In the genomic region with DNA sequence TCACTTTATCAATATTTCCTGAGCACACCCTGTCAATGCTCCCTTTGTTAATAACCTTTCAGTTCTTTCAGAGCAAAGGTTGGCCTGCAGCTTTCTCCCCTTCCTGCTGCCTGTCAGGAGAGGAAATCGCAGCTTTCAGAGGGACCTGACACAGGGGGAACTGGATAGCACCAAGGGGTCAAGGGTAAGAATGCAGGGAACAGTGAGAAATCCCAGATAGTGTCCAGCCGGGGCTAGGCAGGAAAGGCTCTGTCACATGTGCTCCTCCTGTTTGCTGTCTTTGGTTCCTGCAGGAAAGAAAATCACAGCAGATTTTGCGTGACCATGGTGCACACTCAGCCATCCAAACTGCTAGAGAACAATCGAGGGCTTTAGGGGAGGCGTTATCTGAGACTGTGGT, we compare ENCODE assay signal across 19 cellular contexts.
DNase-seq lines count a peak whose midpoint lies in the region; ATAC-seq and TF ChIP-seq lines count a peak whose summit lies in the region.
"Had no signal": no experiment of that assay in that cellular context is flagged by ENCODE, and none has a peak within 500 bp of the region (broad histone marks: within the 10 kb centered on the region; RNA-seq: fewer than 3 reads in every experiment).

No MANE protein-coding gene starts in this region.

- H3K36me3 ChIP-seq in endodermal cell (ENCODE audit: control insufficient read depth, insufficient read depth, low read length), result no peaks in the 10 kb centered on the region
- no peaks in the 10 kb centered on the region for H3K36me3 ChIP-seq in right lobe of liver
- H3K36me3 ChIP-seq in stomach smooth muscle (ENCODE audit: control insufficient read depth in 2 of 2, insufficient read depth in 2 of 2, low read length in 2 of 2), result no peaks in the 10 kb centered on the region

- no peaks in the 10 kb centered on the region for H3K27me3 Mint-ChIP-seq in endodermal cell (ENCODE audit: insufficient read depth)

- H3K4me1 ChIP-seq in endodermal cell (ENCODE audit: control insufficient read depth, insufficient read depth, low read length) (no peaks in the 10 kb centered on the region), right lobe of liver (peaks cover 0 to 13% (median 4%) of the 10 kb centered on the region in 4 donors), stomach smooth muscle (ENCODE audit: control insufficient read depth, insufficient read depth, low read length) (peaks cover 60% of the 10 kb centered on the region)
- H3K4me1 ChIP-seq: A549 had no signal

- peak overlapping the region; percentile 27 for H3K27ac ChIP-seq in endodermal cell (ENCODE audit: low read depth, low read length)
- H3K27ac ChIP-seq in right lobe of liver, result no peak overlapping the region
- peak overlapping the region; percentile 50 for H3K27ac ChIP-seq in stomach smooth muscle (ENCODE audit: low read length)
- H3K27ac ChIP-seq: A549, coronary artery, VCaP had no signal

- intact Hi-C loops in left cardiac atrium (cut with DNase I), result no loop called here
- intact Hi-C loops in cardiac septum (cut with DNase I), result no loop called here
- intact Hi-C loops in right lobe of liver (cut with DNase I), result no loop called here

- DNase-seq in left cardiac atrium (no peak), cardiac septum (ENCODE audit: low spot score) (no peak), endodermal cell (peak; percentile 56), right lobe of liver (peak in 1 of 3 donors; percentile 33), SHP77 treated with DMSO at 0.1 percent for 48 hours (lab: John Stamatoyannopoulos, UW) (no peak), NCI-H1105 (lab: John Stamatoyannopoulos, UW) (no peak)
- DNase-seq: activated CD4-positive, alpha-beta T cell treated with anti-CD3 and anti-CD28 coated beads, Interleukin-2, amount 50 U/mL, for 1 hour; activated naive CD8-positive, alpha-beta T cell treated with anti-CD3 and anti-CD28 coated beads, Interleukin-2, amount 50 U/mL, for 24 hours; C1 segment of cervical spinal cord; foreskin fibroblast; kidney glomerular epithelial cell; NCI-H1436; NCI-H524 treated with DMSO at 0.1 percent for 48 hours; T-helper 1 cell had no signal

- 83 to 98% methylated on average over 5 of the region's 5 CpGs for WGBS in endodermal cell (ENCODE audit: insufficient coverage in 1 of 2, insufficient read length in 1 of 2), 2 experiments
- 55% methylated on average over 5 of the region's 5 CpGs for WGBS in right lobe of liver (ENCODE audit: insufficient coverage, low coverage, low lambda C conversion rate, missing lambda C conversion rate)

- no peaks in the 10 kb centered on the region for H3K36me3 Mint-ChIP-seq in endodermal cell (ENCODE audit: low read depth)

- peak; percentile 32 to 35 for ATAC-seq in left cardiac atrium
- ATAC-seq in right lobe of liver, result peak; percentile 66 to 87 (median 81)
- ATAC-seq in GM21447 (IDR thresholded peaks at IDR 0.05; ENCODE audit: unreplicated experiment), result no peak
- ATAC-seq: A549; activated naive CD8-positive, alpha-beta T cell treated with anti-CD3 and anti-CD28 coated beads, Interleukin-2, amount 50 U/mL, for 24 hours had no signal

- no peak for TF ChIP-seq POLR2A in right lobe of liver (IDR thresholded peaks at IDR 0.05)

- peak; percentile 18 for TF ChIP-seq CTCF in endodermal cell (conservative IDR thresholded peaks at IDR 0.05)
- TF ChIP-seq CTCF in right lobe of liver (IDR thresholded peaks at IDR 0.05), result no peak

- H3K4me1 Mint-ChIP-seq in endodermal cell, result peaks cover 40% of the 10 kb centered on the region

- H3K27me3 ChIP-seq in endodermal cell (ENCODE audit: control insufficient read depth, insufficient read depth, low read length, poor library complexity, severe bottlenecking) (no peaks in the 10 kb centered on the region), right lobe of liver (no peaks in the 10 kb centered on the region), stomach smooth muscle (ENCODE audit: control insufficient read depth in 1 of 2, insufficient read depth in 2 of 2, low read length in 2 of 2) (no peaks in the 10 kb centered on the region)

- no peaks in the 10 kb centered on the region for H3K9me3 Mint-ChIP-seq in endodermal cell
- H3K9me3 Mint-ChIP-seq: activated naive CD8-positive, alpha-beta T cell treated with anti-CD3 and anti-CD28 coated beads, Interleukin-2, amount 50 U/mL, for 24 hours had no signal

- no peaks in the 10 kb centered on the region for H3K9me3 ChIP-seq in endodermal cell (ENCODE audit: control insufficient read depth, low read length)
- no peaks in the 10 kb centered on the region for H3K9me3 ChIP-seq in right lobe of liver
- H3K9me3 ChIP-seq in stomach smooth muscle (ENCODE audit: control insufficient read depth in 2 of 2, low read length in 2 of 2), result no peaks in the 10 kb centered on the region
- H3K9me3 ChIP-seq: A549 had no signal

- H3K9ac ChIP-seq in endodermal cell (ENCODE audit: extremely low read depth, low read length, poor library complexity, severe bottlenecking), result no peak overlapping the region
- H3K9ac ChIP-seq in stomach smooth muscle (ENCODE audit: low read length in 2 of 2), result no peak overlapping the region

- no peak overlapping the region for H3K4me3 Mint-ChIP-seq in endodermal cell
- H3K4me3 Mint-ChIP-seq: activated naive CD8-positive, alpha-beta T cell treated with anti-CD3 and anti-CD28 coated beads, Interleukin-2, amount 50 U/mL, for 24 hours had no signal

- H3K4me3 ChIP-seq in endodermal cell (ENCODE audit: low read length) (no peak overlapping the region), right lobe of liver (no peak overlapping the region), stomach smooth muscle (ENCODE audit: low read length in 2 of 2) (no peak overlapping the region)
- H3K4me3 ChIP-seq: A549, coronary artery had no signal

- H3K27ac Mint-ChIP-seq in endodermal cell, result no peak overlapping the region
- H3K27ac Mint-ChIP-seq: activated naive CD8-positive, alpha-beta T cell treated with anti-CD3 and anti-CD28 coated beads, Interleukin-2, amount 50 U/mL, for 24 hours had no signal

Comparison
In these comparisons a context has a peak if more than half of its experiments do, and no peak if none do; other contexts are left out.
1. H3K27ac ChIP-seq: peak in endodermal cell (single experiment) and stomach smooth muscle (single experiment); none in right lobe of liver (0 of 3).